Comparison of ENCODE assay signal across 8 cellular contexts in genomic region chr10:44975487-44976331, GRCh38. TPM values are rescaled to one million over a fixed set of nuclear protein-coding genes. Genes with fewer than 3 reads are reported as not detected.
DNase-seq lines count a peak whose midpoint lies in the region; ATAC-seq and TF ChIP-seq lines count a peak whose summit lies in the region.

No MANE protein-coding gene starts in this region.

- H3K9me2 ChIP-seq in MM.1S (replicated peaks; ENCODE audit: insufficient read depth, low read length): no peaks in the 10 kb centered on the region

- peak in 2 of 4 donors; percentile 12 to 31 for TF ChIP-seq POLR2A in upper lobe of left lung (IDR thresholded peaks at IDR 0.05)

- intact Hi-C loops in left cardiac atrium (cut with DNase I): loop anchor here in 1 of 2 donors (10.0 kb wide), 1 partner anchor 101 kb away; no protein-coding TSS in a partner anchor

- no peak for ATAC-seq in left cardiac atrium
- no peak for ATAC-seq in upper lobe of left lung (ENCODE audit: low FRiP score in 2 of 2)

- TF ChIP-seq CTCF in cardiac muscle cell (IDR thresholded peaks at IDR 0.05; ENCODE audit: low read depth, low read length) (no peak), upper lobe of left lung (IDR thresholded peaks at IDR 0.05) (no peak), MM.1S (IDR thresholded peaks at IDR 0.05; ENCODE audit: low read length) (no peak)

- H3K9ac ChIP-seq in adipocyte (ENCODE audit: low read length) (peak overlapping the region; percentile 89), MM.1S (ENCODE audit: low read length) (no peak overlapping the region)

- H3K36me3 ChIP-seq in cardiac muscle cell (peaks cover 6% of the 10 kb centered on the region), adipocyte (ENCODE audit: control insufficient read depth, insufficient read depth, low read length, severe bottlenecking) (peaks cover 33% of the 10 kb centered on the region), upper lobe of left lung (peaks cover 0 to 41% (median 18%) of the 10 kb centered on the region in 4 donors), MM.1S (replicated peaks; ENCODE audit: insufficient read depth, low read length) (peaks cover 9% of the 10 kb centered on the region; the same call in 1 of the 2 replicates)

- peaks cover 32% of the 10 kb centered on the region for H3F3A ChIP-seq in MM.1S (ENCODE audit: insufficient read depth, low read length)

- H3K4me3 ChIP-seq in cardiac muscle cell (no peak overlapping the region), adipocyte (ENCODE audit: low read length) (peak overlapping the region; percentile 83), upper lobe of left lung (peak overlapping the region; percentile 16 to 75 (median 60)), MM.1S (ENCODE audit: low read length) (no peak overlapping the region)

- no peak overlapping the region for H2AFZ ChIP-seq in MM.1S (ENCODE audit: low read length)

- H4K20me1 ChIP-seq in MM.1S (ENCODE audit: insufficient read depth, low read length): no peaks in the 10 kb centered on the region

- H3K4me2 ChIP-seq in MM.1S (ENCODE audit: low read depth, low read length): no peak overlapping the region

- H3K27me3 ChIP-seq in cardiac muscle cell (no peaks in the 10 kb centered on the region), adipocyte (replicated peaks; ENCODE audit: control insufficient read depth, insufficient read depth, low read length) (no peaks in the 10 kb centered on the region), layer of hippocampus (ENCODE audit: control insufficient read depth, insufficient read depth, low read length) (no peaks in the 10 kb centered on the region), upper lobe of left lung (no peaks in the 10 kb centered on the region), MM.1S (replicated peaks; ENCODE audit: insufficient read depth, low read length) (no peaks in the 10 kb centered on the region)

- DNase-seq in cardiac muscle cell (ENCODE audit: low read depth in 1 of 2, low spot score in 1 of 2): peak; percentile 84 to 94
- DNase-seq in left cardiac atrium: no peak
- DNase-seq in adipocyte (ENCODE audit: low read depth): peak; percentile 74
- DNase-seq in upper lobe of left lung: peak in 1 of 2 donors; percentile 85
- DNase-seq in cerebellar nuclear complex (lab: John Stamatoyannopoulos, UW): no peak
- DNase-seq in MM.1S: no peak
- DNase-seq in NOMO-1 (lab: John Stamatoyannopoulos, UW; ENCODE audit: unreplicated experiment in 2 of 2): no peak

- H3K4me1 ChIP-seq in cardiac muscle cell (ENCODE audit: low read depth) (peaks cover 63% of the 10 kb centered on the region), adipocyte (ENCODE audit: control insufficient read depth, insufficient read depth, low read length) (peaks cover 69% of the 10 kb centered on the region), upper lobe of left lung (peaks cover 51 to 76% (median 67%) of the 10 kb centered on the region in 4 donors), MM.1S (ENCODE audit: low read length) (peaks cover 73% of the 10 kb centered on the region)

- H3K9me3 ChIP-seq in cardiac muscle cell (ENCODE audit: low read depth) (no peaks in the 10 kb centered on the region), adipocyte (ENCODE audit: control insufficient read depth, low read length) (no peaks in the 10 kb centered on the region), upper lobe of left lung (no peaks in the 10 kb centered on the region), MM.1S (replicated peaks; ENCODE audit: insufficient read depth, low read length) (no peaks in the 10 kb centered on the region)

- whole genome bisulfite sequencing in upper lobe of left lung, 2 donors: 30 to 78% methylated on average over 1 to 10 of the region's 10 CpGs

- peaks cover 63% of the 10 kb centered on the region for H3K79me2 ChIP-seq in MM.1S (ENCODE audit: low read length)

- TF ChIP-seq EP300 in upper lobe of left lung (IDR thresholded peaks at IDR 0.05): peak in 1 of 4 donors; percentile 14

- peak overlapping the region; percentile 96 for H3K27ac ChIP-seq in cardiac muscle cell
- H3K27ac ChIP-seq in layer of hippocampus (ENCODE audit: low read depth, low read length): peak overlapping the region; percentile 87
- peak overlapping the region; percentile 80 to 92 (median 88) for H3K27ac ChIP-seq in upper lobe of left lung
- no peak overlapping the region; the same call in 1 of the 2 replicates for H3K27ac ChIP-seq in MM.1S (ENCODE audit: low read length)

RNA-seq across cellular contexts. Expression of gene DEPP1, which starts 2.9 kb away (rescaled TPM):
- total RNA-seq in cardiac muscle cell (34.0 and 39.3 TPM in 2 replicates), left cardiac atrium (10 to 100 TPM; 36.7 to 49.2 TPM), upper lobe of left lung (100 to 1,000 TPM in 3 of 6 donors, 10 to 100 TPM in 3; 42.0 to 405 (median 95.6) TPM)
- 32.3 and 38.3 TPM in 2 replicates for polyA plus RNA-seq in cardiac muscle cell

RNA-seq across cellular contexts. Expression of gene RASSF4, which starts 16.1 kb away (rescaled TPM):
- total RNA-seq in cardiac muscle cell (53.2 and 63.6 TPM in 2 replicates), left cardiac atrium (10 to 100 TPM; 48.9 to 71.5 TPM), upper lobe of left lung (100 to 1,000 TPM in 1 of 6 donors, 10 to 100 TPM in 5; 23.4 to 194 (median 48.0) TPM)
- polyA plus RNA-seq in cardiac muscle cell: 70.7 and 102 TPM in 2 replicates

RNA-seq across cellular contexts. Expression of gene ZNF22, which starts 25.0 kb away (rescaled TPM):
- 18.4 and 22.1 TPM in 2 replicates for total RNA-seq in cardiac muscle cell
- polyA plus RNA-seq in cardiac muscle cell: 31.3 and 48.1 TPM in 2 replicates
- 10 to 100 TPM; 18.9 to 21.1 TPM for total RNA-seq in left cardiac atrium
- total RNA-seq in upper lobe of left lung: 10 to 100 TPM in 4 of 6 donors, 1 to 10 TPM in 2; 8.4 to 26.9 (median 18.4) TPM

Comparison
In these comparisons a context has a peak if more than half of its experiments do, and no peak if none do; other contexts are left out.
1. DNase-seq: peak in cardiac muscle cell (2 of 2) and adipocyte (single experiment); none in left cardiac atrium (single experiment), cerebellar nuclear complex (0 of 2), MM.1S (single experiment) and NOMO-1 (0 of 2).
2. H3K4me3 ChIP-seq: peak in adipocyte (single experiment) and upper lobe of left lung (4 of 4); none in cardiac muscle cell (single experiment) and MM.1S (single experiment).